Comparison of ENCODE assay signal across 8 cellular contexts in genomic region chr11:114340311-114341131, GRCh38. TPM values are rescaled to one million over a fixed set of nuclear protein-coding genes. Genes with fewer than 3 reads are reported as not detected.
DNase-seq lines count a peak whose midpoint lies in the region; ATAC-seq and TF ChIP-seq lines count a peak whose summit lies in the region.

No MANE protein-coding gene starts in this region.

- intact Hi-C loops in ascending aorta (cut with DNase I): loop anchor here (5.0 kb wide), 2 partner anchors 57 to 97 kb away; partner anchors contain the start of gene REXO2

- H2AFZ ChIP-seq in hepatocyte: no peak overlapping the region

- H3K27me3 ChIP-seq in ascending aorta (no peaks in the 10 kb centered on the region), hepatocyte (peaks cover 2% of the 10 kb centered on the region)

- H3K79me2 ChIP-seq in hepatocyte: no peaks in the 10 kb centered on the region

- H3K4me1 ChIP-seq in ascending aorta (peaks cover 0 to 5% of the 10 kb centered on the region in 2 donors), hepatocyte (ENCODE audit: insufficient read depth) (no peaks in the 10 kb centered on the region)

- peak overlapping the region; percentile 27 to 53 for H3K27ac ChIP-seq in ascending aorta
- no peak overlapping the region for H3K27ac ChIP-seq in hepatocyte

- ATAC-seq in GM18873 (IDR thresholded peaks at IDR 0.05; ENCODE audit: low FRiP score, unreplicated experiment): no peak

- H3K9me3 ChIP-seq in ascending aorta: no peaks in the 10 kb centered on the region
- no peaks in the 10 kb centered on the region for H3K9me3 ChIP-seq in hepatocyte (ENCODE audit: low read depth)

- H3K4me3 ChIP-seq in GM12864 (ENCODE audit: low read depth, low read length) (no peak overlapping the region), LNCaP clone FGC (ENCODE audit: low read depth, low read length) (no peak overlapping the region), ascending aorta (peak overlapping the region; percentile 31 to 53), hepatocyte (no peak overlapping the region)

- TF ChIP-seq CTCF in GM12864 (IDR thresholded peaks at IDR 0.05; ENCODE audit: low read depth, low read length, missing control alignments) (peak; percentile 82), LNCaP clone FGC (IDR thresholded peaks at IDR 0.05; ENCODE audit: control insufficient read depth, extremely low read depth, insufficient read depth) (peak; percentile 94), ascending aorta (IDR thresholded peaks at IDR 0.05) (peak; percentile 72 to 83 (median 78)), hepatocyte (IDR thresholded peaks at IDR 0.05; ENCODE audit: poor library complexity) (peak; percentile 76)

- WGBS in hepatocyte (ENCODE audit: low lambda C conversion rate, missing lambda C conversion rate): 41% methylated on average over 18 of the region's 18 CpGs

- no peaks in the 10 kb centered on the region for H4K20me1 ChIP-seq in hepatocyte (ENCODE audit: insufficient read depth, poor library complexity, severe bottlenecking)

- in situ Hi-C loops in ACHN (cut with HindIII; ENCODE audit: low pct_ligation_motif_present, low pct_unique_long_range_greater_than_20kb, low sequenced_read_pairs): no loop called here

- H3K9me2 ChIP-seq in hepatocyte (replicated peaks; ENCODE audit: insufficient read depth): no peaks in the 10 kb centered on the region

- no peaks in the 10 kb centered on the region for H3K36me3 ChIP-seq in ascending aorta
- H3K36me3 ChIP-seq in hepatocyte (replicated peaks; ENCODE audit: insufficient read depth, low read depth): no peaks in the 10 kb centered on the region

- peak overlapping the region; percentile 43 for H3K4me2 ChIP-seq in hepatocyte

- peak; percentile 75 for DNase-seq in ACHN
- DNase-seq in GM12864 (ENCODE audit: low read depth): peak; percentile 13
- DNase-seq in LNCaP clone FGC (ENCODE audit: low read depth): peak; percentile 50
- DNase-seq in RPMI7951 (ENCODE audit: low read depth): peak; percentile 83
- peak in 1 of 2 donors; percentile 79 for DNase-seq in ascending aorta (ENCODE audit: low spot score in 2 of 2)
- peak; percentile 82 for DNase-seq in hepatocyte (ENCODE audit: low spot score)
- peak; percentile 71 for DNase-seq in retina

RNA-seq across cellular contexts. Expression of gene NNMT, which starts 44.3 kb away (rescaled TPM):
- total RNA-seq in RPMI7951 (2014; rRNA removed; shearing (Covaris generic)): 344 and 368 TPM in 2 replicates
- total RNA-seq in ascending aorta (1,040 TPM), hepatocyte (115 and 150 TPM in 2 replicates)
- polyA plus RNA-seq in hepatocyte: 366 and 385 TPM in 2 replicates

RNA-seq across cellular contexts. Expression of gene C11orf71, which starts 59.8 kb away (rescaled TPM):
- 5.0 and 6.2 TPM in 2 replicates for total RNA-seq in RPMI7951 (2014; rRNA removed; shearing (Covaris generic))
- total RNA-seq in ascending aorta (0.43 TPM), hepatocyte (8.1 and 9.4 TPM in 2 replicates)
- 6.4 and 10.2 TPM in 2 replicates for polyA plus RNA-seq in hepatocyte

RNA-seq across cellular contexts. Expression of gene RBM7, which starts 59.9 kb away (rescaled TPM):
- total RNA-seq in RPMI7951 (2014; rRNA removed; shearing (Covaris generic)): 45.5 and 53.9 TPM in 2 replicates
- total RNA-seq in ascending aorta: 3.2 TPM
- 49.2 and 53.8 TPM in 2 replicates for total RNA-seq in hepatocyte
- 36.2 and 38.2 TPM in 2 replicates for polyA plus RNA-seq in hepatocyte

Comparison
In these comparisons a context has a peak if more than half of its experiments do, and no peak if none do; other contexts are left out.
1. H3K4me3 ChIP-seq: peak in ascending aorta (2 of 2); none in GM12864 (single experiment), LNCaP clone FGC (single experiment) and hepatocyte (single experiment).
2. RNA of gene RBM7, which starts 59.9 kb away (total RNA-seq): 45.5 to 53.9 TPM in RPMI7951 and 49.2 to 53.8 TPM in hepatocyte; 3.2 TPM in ascending aorta (single experiment); every median in the first group is over 10 times any median in the second.
3. Peak in every context shown above with its lines, with median percentiles within 50 percentile points of each other: CTCF ChIP-seq.